Comparison of ENCODE assay signal across 5 cellular contexts in the genomic region with DNA sequence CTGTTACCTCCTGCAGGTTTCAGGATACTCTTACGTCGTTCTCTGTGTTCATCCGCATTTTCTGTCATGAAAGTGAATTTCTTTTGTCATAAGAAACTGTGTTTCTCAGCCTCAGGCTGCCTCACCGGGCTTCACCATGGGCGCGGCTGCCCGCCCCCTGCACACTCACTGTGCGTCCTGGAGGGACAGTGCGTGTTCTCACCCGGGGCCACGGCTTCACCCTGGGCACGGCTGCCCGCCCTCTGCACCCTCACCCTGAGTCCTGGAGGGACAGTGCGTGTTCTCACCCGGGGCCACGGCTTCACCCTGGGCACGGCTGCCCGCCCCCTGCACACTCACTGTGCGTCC. TPM values are rescaled to one million over a fixed set of nuclear protein-coding genes. Genes with fewer than 3 reads are reported as not detected.
DNase-seq lines count a peak whose midpoint lies in the region; ATAC-seq and TF ChIP-seq lines count a peak whose summit lies in the region.
"Not testable (repeated sequence)": the region's sequence is repeated elsewhere in the genome, so short reads cannot be mapped to it uniquely, and the experiment has no call there.

No MANE protein-coding gene starts in this region.

- H3K4me1 Mint-ChIP-seq in activated CD4-positive, alpha-beta T cell treated with anti-CD3 and anti-CD28 coated beads for 36 hours: peaks cover 20% of the 10 kb centered on the region
- not testable (repeated sequence) for H3K4me1 Mint-ChIP-seq in chondrocyte (ENCODE audit: low read depth)

- H2AFZ ChIP-seq in neuronal stem cell (ENCODE audit: low read length): not testable (repeated sequence)

- not testable (repeated sequence) for H3K27ac Mint-ChIP-seq in activated CD4-positive, alpha-beta T cell treated with anti-CD3 and anti-CD28 coated beads for 36 hours; chondrocyte (ENCODE audit: unreplicated experiment)

- not testable (repeated sequence) for H2BK15ac ChIP-seq in neuronal stem cell (ENCODE audit: low read length)

- H2AK5ac ChIP-seq in neuronal stem cell (ENCODE audit: low read depth, low read length): peak overlapping the region; percentile 74

- TF ChIP-seq POLR2A in right lobe of liver (IDR thresholded peaks at IDR 0.05): not testable (repeated sequence)

- not testable (repeated sequence) for ATAC-seq in activated CD4-positive, alpha-beta T cell treated with anti-CD3 and anti-CD28 coated beads for 36 hours; right lobe of liver

- 86% methylated on average over 12 of the region's 19 CpGs for WGBS in right lobe of liver (ENCODE audit: insufficient coverage, low coverage, low lambda C conversion rate, missing lambda C conversion rate)
- no CpG with 5 or more reads among the region's 19 CpGs for WGBS in neuronal stem cell (ENCODE audit: extremely low coverage in 2 of 2, insufficient read length in 2 of 2, insufficient replicate concordance in 1 of 2), 2 donors

- not testable (repeated sequence) for H3K9ac ChIP-seq in neuronal stem cell (ENCODE audit: low read depth, low read length, poor library complexity)

- not testable (repeated sequence) for H3K27me3 ChIP-seq in right lobe of liver; neuronal stem cell (ENCODE audit: control insufficient read depth in 3 of 3, insufficient read depth in 3 of 3, low read depth in 1 of 3, low read length in 3 of 3)

- H3K4me2 ChIP-seq in neuronal stem cell (ENCODE audit: insufficient read depth, low read length, poor library complexity, severe bottlenecking): not testable (repeated sequence)

- H3K4me1 ChIP-seq in right lobe of liver: not testable (repeated sequence)
- H3K4me1 ChIP-seq in neuronal stem cell (ENCODE audit: control insufficient read depth in 2 of 2, insufficient read depth in 1 of 2, low read depth in 1 of 2, low read length in 2 of 2): peaks cover 10 to 20% of the 10 kb centered on the region in 2 donors

- not testable (repeated sequence) for H2BK12ac ChIP-seq in neuronal stem cell (ENCODE audit: low read length)

- not testable (repeated sequence) for H3K36me3 ChIP-seq in right lobe of liver; neuronal stem cell (replicated peaks in 1 of 2; ENCODE audit: control insufficient read depth in 2 of 2, insufficient read depth in 2 of 2, low read length in 2 of 2)

- H3K36me3 Mint-ChIP-seq in activated CD4-positive, alpha-beta T cell treated with anti-CD3 and anti-CD28 coated beads for 36 hours (ENCODE audit: low read depth); chondrocyte (ENCODE audit: low read depth): not testable (repeated sequence)

- DNase-seq in activated CD4-positive, alpha-beta T cell treated with anti-CD3 and anti-CD28 coated beads for 36 hours: peak; percentile 2
- peak; percentile 0 for DNase-seq in activated effector memory CD4-positive, alpha-beta T cell treated with anti-CD3 and anti-CD28 coated beads, Interleukin-2, amount 50 U/mL, for 16 hours
- DNase-seq in chondrocyte (ENCODE audit: low spot score): peak; percentile 21
- peak in 2 of 3 donors; percentile 15 to 22 for DNase-seq in right lobe of liver
- DNase-seq in neuronal stem cell (ENCODE audit: low spot score): not testable (repeated sequence)

- H3K9me3 ChIP-seq in right lobe of liver; neuronal stem cell (replicated peaks in 1 of 2; ENCODE audit: control insufficient read depth in 2 of 2, insufficient read depth in 1 of 2, low read depth in 1 of 2, low read length in 2 of 2): not testable (repeated sequence)

- POLR2A ChIA-PET in activated CD4-positive, alpha-beta T cell treated with anti-CD3 and anti-CD28 coated beads for 36 hours (lab: Charles Lee): not testable (repeated sequence)

- not testable (repeated sequence) for H3K18ac ChIP-seq in neuronal stem cell (ENCODE audit: low read length)

- CTCF ChIA-PET in activated CD4-positive, alpha-beta T cell treated with anti-CD3 and anti-CD28 coated beads for 36 hours (lab: Charles Lee): not testable (repeated sequence)

- H3K4ac ChIP-seq in neuronal stem cell (ENCODE audit: low read length): not testable (repeated sequence)

- H3K23ac ChIP-seq in neuronal stem cell (ENCODE audit: low read depth, low read length, poor library complexity): not testable (repeated sequence)

- not testable (repeated sequence) for TF ChIP-seq CTCF in chondrocyte (IDR thresholded peaks at IDR 0.05); right lobe of liver (IDR thresholded peaks at IDR 0.05)

- not testable (repeated sequence) for H4K8ac ChIP-seq in neuronal stem cell (ENCODE audit: low read depth, low read length)

- H3K9me3 Mint-ChIP-seq in activated CD4-positive, alpha-beta T cell treated with anti-CD3 and anti-CD28 coated beads for 36 hours (ENCODE audit: low read depth); chondrocyte (ENCODE audit: low read depth): not testable (repeated sequence)

- intact Hi-C loops in activated CD4-positive, alpha-beta T cell treated with anti-CD3 and anti-CD28 coated beads for 36 hours (cut with DNase I, micrococcal nuclease); right lobe of liver (cut with DNase I): not testable (repeated sequence)

- H2BK120ac ChIP-seq in neuronal stem cell (ENCODE audit: low read depth, low read length): not testable (repeated sequence)

- not testable (repeated sequence) for H3K27ac ChIP-seq in right lobe of liver; neuronal stem cell (replicated peaks; ENCODE audit: low read length)

- not testable (repeated sequence) for H4K91ac ChIP-seq in neuronal stem cell (ENCODE audit: low read depth, low read length, poor library complexity)

- not testable (repeated sequence) for H3K4me3 Mint-ChIP-seq in activated CD4-positive, alpha-beta T cell treated with anti-CD3 and anti-CD28 coated beads for 36 hours; chondrocyte (ENCODE audit: unreplicated experiment)

- H3K14ac ChIP-seq in neuronal stem cell (ENCODE audit: low read length): not testable (repeated sequence)

- H2BK5ac ChIP-seq in neuronal stem cell (ENCODE audit: low read length): not testable (repeated sequence)

- not testable (repeated sequence) for H3K27me3 Mint-ChIP-seq in activated CD4-positive, alpha-beta T cell treated with anti-CD3 and anti-CD28 coated beads for 36 hours; chondrocyte (ENCODE audit: low read depth)

- not testable (repeated sequence) for H3K4me3 ChIP-seq in right lobe of liver; neuronal stem cell (ENCODE audit: low read length in 2 of 2)

- H3K79me1 ChIP-seq in neuronal stem cell (ENCODE audit: low read depth, low read length): not testable (repeated sequence)

RNA-seq across cellular contexts. Expression of gene METRNL, which starts 12.9 kb away (rescaled TPM):
- total RNA-seq in activated CD4-positive, alpha-beta T cell treated with anti-CD3 and anti-CD28 coated beads for 36 hours: 10 to 100 TPM; 22.4 to 26.3 TPM
- total RNA-seq in chondrocyte (63.8 to 79.4 TPM (median 64.7 TPM) in 3 replicates), right lobe of liver (10 to 100 TPM in 1 of 6 experiments, 1 to 10 TPM in 5; 2.3 to 18.6 (median 5.9) TPM)
- 12.8 TPM for polyA plus RNA-seq in neuronal stem cell (2013, experiment 1 of 2)
- 14.7 TPM for polyA plus RNA-seq in neuronal stem cell (2013, experiment 2 of 2)
